12 cellular contexts compared by ENCODE assay signal in the genomic region with DNA sequence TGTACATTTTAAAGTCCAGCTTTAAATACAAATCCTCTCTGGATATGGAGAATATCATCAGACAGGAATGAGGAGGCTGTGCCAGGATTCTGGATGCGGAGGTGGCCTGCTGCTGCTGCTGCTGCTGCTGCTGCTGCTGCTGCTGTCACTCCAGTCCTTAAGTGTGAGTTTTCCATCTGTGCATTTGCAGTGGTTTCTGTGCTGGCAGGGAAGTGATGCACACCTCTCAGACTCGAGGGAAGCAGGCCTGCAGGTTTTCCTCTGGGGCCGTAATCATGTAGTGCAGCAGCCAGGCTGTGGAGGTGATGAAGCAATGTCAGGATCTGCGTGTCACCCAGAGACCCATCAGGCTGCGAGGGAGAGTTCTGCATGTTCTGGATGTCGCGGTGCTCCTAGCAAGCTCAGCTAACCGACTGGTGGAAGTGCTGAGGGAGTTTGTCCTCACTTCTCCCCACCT. TPM values are rescaled to one million over a fixed set of nuclear protein-coding genes. Genes with fewer than 3 reads are reported as not detected.
DNase-seq lines count a peak whose midpoint lies in the region; ATAC-seq and TF ChIP-seq lines count a peak whose summit lies in the region.
"Had no signal": no experiment of that assay in that cellular context is flagged by ENCODE, and none has a peak within 500 bp of the region (broad histone marks: within the 10 kb centered on the region; RNA-seq: fewer than 3 reads in every experiment).

No MANE protein-coding gene starts in this region.

- H3K18ac ChIP-seq in IMR-90 (ENCODE audit: low read depth, low read length): no peak overlapping the region

- no peaks in the 10 kb centered on the region for H4K20me1 ChIP-seq in IMR-90 (ENCODE audit: insufficient read depth, low read length)

- H3K4me1 ChIP-seq in CD4-positive, CD25-positive, alpha-beta regulatory T cell (ENCODE audit: control insufficient read depth, insufficient read depth, low read length, poor library complexity, severe bottlenecking): no peaks in the 10 kb centered on the region
- no peaks in the 10 kb centered on the region for H3K4me1 ChIP-seq in IMR-90 (ENCODE audit: control insufficient read depth, insufficient read depth, low read length)
- H3K4me1 ChIP-seq: body of pancreas had no signal

- H3K9me3 ChIP-seq in CD4-positive, CD25-positive, alpha-beta regulatory T cell (ENCODE audit: control insufficient read depth in 2 of 2, low read length in 2 of 2): no peaks in the 10 kb centered on the region
- no peaks in the 10 kb centered on the region for H3K9me3 ChIP-seq in IMR-90 (ENCODE audit: control insufficient read depth, insufficient read depth, low read length)
- H3K9me3 ChIP-seq: body of pancreas had no signal

- peaks cover 4% of the 10 kb centered on the region for H3K27me3 Mint-ChIP-seq in CD4-positive, CD25-positive, alpha-beta regulatory T cell

- peak overlapping the region in 2 of 3 donors; percentile 51 to 90 for H3K27ac Mint-ChIP-seq in CD4-positive, CD25-positive, alpha-beta regulatory T cell

- TF ChIP-seq CTCF in IMR-90 (conservative IDR thresholded peaks at IDR 0.05; ENCODE audit: low read depth, low read length) (no peak), VCaP (conservative IDR thresholded peaks at IDR 0.05) (no peak)

- H3K36me3 ChIP-seq in CD4-positive, CD25-positive, alpha-beta regulatory T cell (ENCODE audit: control insufficient read depth, insufficient read depth, low read length): no peaks in the 10 kb centered on the region
- no peaks in the 10 kb centered on the region for H3K36me3 ChIP-seq in IMR-90 (ENCODE audit: control insufficient read depth, insufficient read depth, low read length)

- peaks cover 0 to 9% (median 6%) of the 10 kb centered on the region in 4 donors for H3K4me1 Mint-ChIP-seq in CD4-positive, CD25-positive, alpha-beta regulatory T cell

- CTCF ChIA-PET in IMR-90 (lab: Yijun Ruan, JAX): interaction anchor here (1.0 to 2.1 kb wide), 4 partner anchors 11 to 510 kb away, joined by 3 to 9 read pairs (median 4); no protein-coding TSS in a partner anchor

- H3K4me3 Mint-ChIP-seq in CD4-positive, CD25-positive, alpha-beta regulatory T cell: peak overlapping the region in 2 of 4 donors; percentile 78 to 87

- H2AK5ac ChIP-seq in IMR-90 (ENCODE audit: low read depth, low read length): no peak overlapping the region

- H3K79me1 ChIP-seq in IMR-90 (ENCODE audit: low read depth in 1 of 2, low read length in 2 of 2): no peaks in the 10 kb centered on the region

- POLR2A ChIA-PET in IMR-90 (lab: Charles Lee; ENCODE audit: unreplicated experiment): no interaction called here

- no peak overlapping the region for H4K5ac ChIP-seq in IMR-90 (ENCODE audit: low read depth, low read length)

- no peak overlapping the region for H3K56ac ChIP-seq in IMR-90 (ENCODE audit: extremely low read depth, insufficient read depth, low read length)

- no peak for TF ChIP-seq RAD21 in IMR-90 (IDR thresholded peaks at IDR 0.05; ENCODE audit: low read length)

- H2BK5ac ChIP-seq in IMR-90 (ENCODE audit: low read depth, low read length, poor library complexity, severe bottlenecking): no peak overlapping the region

- H3K4me3 ChIP-seq in CD4-positive, CD25-positive, alpha-beta regulatory T cell (ENCODE audit: low read depth, low read length): peak overlapping the region; percentile 43
- no peak overlapping the region for H3K4me3 ChIP-seq in IMR-90 (ENCODE audit: insufficient read depth, low read depth, low read length)
- H3K4me3 ChIP-seq: body of pancreas had no signal

- H4K91ac ChIP-seq in IMR-90 (ENCODE audit: insufficient read depth, low read depth, low read length): no peak overlapping the region

- no peaks in the 10 kb centered on the region for H3K36me3 Mint-ChIP-seq in CD4-positive, CD25-positive, alpha-beta regulatory T cell
- H3K36me3 Mint-ChIP-seq: CD4-positive, alpha-beta memory T cell had no signal

- H3K9me1 ChIP-seq in IMR-90 (ENCODE audit: insufficient read depth, low read length): no peaks in the 10 kb centered on the region

- H2BK20ac ChIP-seq in IMR-90 (ENCODE audit: low read depth, low read length): no peak overlapping the region

- dilution Hi-C loops in IMR-90 (cut with HindIII; ENCODE audit: low sequenced_read_pairs, unreplicated experiment): no loop called here

- H3K14ac ChIP-seq in IMR-90 (replicated peaks; ENCODE audit: low read depth, low read length): no peak overlapping the region

- H2AK9ac ChIP-seq in IMR-90 (replicated peaks; ENCODE audit: low read depth, low read length, poor library complexity): peak overlapping the region; percentile 51

- no peak overlapping the region for H3K4me2 ChIP-seq in IMR-90 (ENCODE audit: low read depth, low read length)

- H3K23ac ChIP-seq in IMR-90 (ENCODE audit: low read depth, low read length): no peak overlapping the region

- DNase-seq in CD4-positive, CD25-positive, alpha-beta regulatory T cell: no peak
- DNase-seq in IMR-90 (no peak), left kidney (ENCODE audit: low read depth, low spot score) (peak; percentile 11), COLO829 (ENCODE audit: low spot score) (no peak), HuH-7 (ENCODE audit: low spot score) (no peak), islet precursor cell (no peak), NCI-H2107 treated with DMSO at 0.1 percent for 48 hours (lab: John Stamatoyannopoulos, UW; ENCODE audit: unreplicated experiment) (no peak)
- DNase-seq: activated T-cell treated with anti-CD3 and anti-CD28 coated beads, Interleukin-2, amount 50 U/mL, for 48 hours; body of pancreas had no signal

- no peak overlapping the region for H2BK15ac ChIP-seq in IMR-90 (ENCODE audit: low read depth, low read length)

- intact Hi-C loops in IMR-90 (cut with micrococcal nuclease): loop anchor here (1.0 to 10.0 kb wide), 4 partner anchors 153 to 740 kb away; no protein-coding TSS in a partner anchor

- H3K9ac ChIP-seq in IMR-90 (ENCODE audit: low read depth, low read length): no peak overlapping the region

- no peak overlapping the region for H3K4ac ChIP-seq in IMR-90 (ENCODE audit: low read depth, low read length)

- no peaks in the 10 kb centered on the region for H3K9me3 Mint-ChIP-seq in CD4-positive, CD25-positive, alpha-beta regulatory T cell
- H3K9me3 Mint-ChIP-seq: CD4-positive, alpha-beta memory T cell had no signal

- H2AFZ ChIP-seq in IMR-90 (replicated peaks; ENCODE audit: low read length, poor library complexity): peak overlapping the region; percentile 61

- no TSS peak for BruUV-seq in IMR-90 (replicated peaks; lab: Mats Ljungman, UMichigan)

- no peak overlapping the region for H2BK120ac ChIP-seq in IMR-90 (ENCODE audit: low read depth, low read length)

- no peak overlapping the region for H3K27ac ChIP-seq in CD4-positive, CD25-positive, alpha-beta regulatory T cell (ENCODE audit: insufficient read depth, low read length, poor library complexity, severe bottlenecking)
- no peak overlapping the region for H3K27ac ChIP-seq in IMR-90 (ENCODE audit: insufficient read depth, low read length)
- peak overlapping the region; percentile 29; the same call in 1 of the 2 replicates for H3K27ac ChIP-seq in VCaP
- H3K27ac ChIP-seq: body of pancreas had no signal

- ATAC-seq in CD4-positive, CD25-positive, alpha-beta regulatory T cell (ENCODE audit: low read depth in 2 of 2): no peak
- ATAC-seq in IMR-90 (ENCODE audit: low read depth): peak; percentile 29; the same call in 1 of the 2 replicates

- peaks cover 4% of the 10 kb centered on the region for H3K27me3 ChIP-seq in CD4-positive, CD25-positive, alpha-beta regulatory T cell (ENCODE audit: control insufficient read depth, insufficient read depth, low read length)
- H3K27me3 ChIP-seq in IMR-90 (ENCODE audit: control insufficient read depth, insufficient read depth, low read length): peaks cover 17% of the 10 kb centered on the region
- H3K27me3 ChIP-seq: body of pancreas had no signal

- H4K8ac ChIP-seq in IMR-90 (ENCODE audit: low read depth in 2 of 2, low read length in 2 of 2): no peak overlapping the region

- 52% methylated on average over 3 of the region's 8 CpGs; no CpG with 5 or more reads in 1 of the 2 experiments for WGBS in IMR-90 (ENCODE audit: extremely low coverage in 2 of 2, insufficient read length in 1 of 2), 2 experiments

- in situ Hi-C loops in IMR-90 (cut with MboI; ENCODE audit: low sequenced_read_pairs): loop anchor here (10.0 kb wide), 1 partner anchor 510 kb away; no protein-coding TSS in a partner anchor

- no peak for TF ChIP-seq POLR2A in IMR-90 (IDR thresholded peaks at IDR 0.05; ENCODE audit: low read depth, low read length)

TF ChIP-seq in IMR-90, 13 proteins besides CTCF, POLR2A, EP300 and RAD21 (continues in another document):
- TF ChIP-seq FOS (IDR thresholded peaks at IDR 0.05; ENCODE audit: low read depth, low read length) (no peak), MXI1 (IDR thresholded peaks at IDR 0.05; ENCODE audit: borderline replicate concordance, low read depth, low read length) (no peak), CHD1 (IDR thresholded peaks at IDR 0.05; ENCODE audit: low read depth, low read length) (no peak), NFE2L2 (IDR thresholded peaks at IDR 0.05; ENCODE audit: low read depth, low read length) (no peak), CEBPB (IDR thresholded peaks at IDR 0.05; ENCODE audit: low read depth, low read length) (0 out of 2 replicates have a peak, but pooled peaks have one; percentile 9)
- TF ChIP-seq, protein P1, sequence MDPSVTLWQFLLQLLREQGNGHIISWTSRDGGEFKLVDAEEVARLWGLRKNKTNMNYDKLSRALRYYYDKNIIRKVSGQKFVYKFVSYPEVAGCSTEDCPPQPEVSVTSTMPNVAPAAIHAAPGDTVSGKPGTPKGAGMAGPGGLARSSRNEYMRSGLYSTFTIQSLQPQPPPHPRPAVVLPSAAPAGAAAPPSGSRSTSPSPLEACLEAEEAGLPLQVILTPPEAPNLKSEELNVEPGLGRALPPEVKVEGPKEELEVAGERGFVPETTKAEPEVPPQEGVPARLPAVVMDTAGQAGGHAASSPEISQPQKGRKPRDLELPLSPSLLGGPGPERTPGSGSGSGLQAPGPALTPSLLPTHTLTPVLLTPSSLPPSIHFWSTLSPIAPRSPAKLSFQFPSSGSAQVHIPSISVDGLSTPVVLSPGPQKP (IDR thresholded peaks at IDR 0.05; ENCODE audit: borderline replicate concordance, low read depth, low read length): no peak

RNA-seq across cellular contexts. Expression of gene CFAP61, which starts 32.0 kb away (rescaled TPM):
- not detected for total RNA-seq in CD4-positive, CD25-positive, alpha-beta regulatory T cell
- not detected for polyA plus RNA-seq in CD4-positive, CD25-positive, alpha-beta regulatory T cell
- under 0.01 TPM in 1 of 2 replicates, not detected in the other for total RNA-seq in IMR-90 (2012; rRNA removed)
- 0.07 TPM in 1 of 2 replicates, not detected in the other for polyA plus RNA-seq in IMR-90 (2012; rRNA removed)
- polyA plus RNA-seq in IMR-90 (2012; cell fraction: cytosol; rRNA removed): not detected in 2 replicates
- not detected in 2 replicates for polyA plus RNA-seq in IMR-90 (2012; cell fraction: nucleus; rRNA removed; ENCODE audit: low replicate concordance)
- total RNA-seq: CD4-positive, alpha-beta memory T cell; HT-29 had no signal
- polyA plus RNA-seq: CD4-positive, alpha-beta memory T cell had no signal

RNA-seq across cellular contexts. Expression of gene CRNKL1, which starts 32.1 kb away (rescaled TPM):
- 16.7 TPM for total RNA-seq in CD4-positive, CD25-positive, alpha-beta regulatory T cell
- polyA plus RNA-seq in CD4-positive, CD25-positive, alpha-beta regulatory T cell: 10 to 100 TPM; 10.4 to 17.9 (median 11.3) TPM
- 20.1 and 33.9 TPM in 2 replicates for total RNA-seq in IMR-90 (2012; rRNA removed)
- polyA plus RNA-seq in IMR-90 (2012; rRNA removed): 6.2 and 7.4 TPM in 2 replicates
- polyA plus RNA-seq in IMR-90 (2012; cell fraction: cytosol; rRNA removed): 1.4 and 3.2 TPM in 2 replicates
- polyA plus RNA-seq in IMR-90 (2012; cell fraction: nucleus; rRNA removed; ENCODE audit: low replicate concordance): 0.92 and 6.0 TPM in 2 replicates
